Comparison of ENCODE assay signal across 8 cellular contexts in genomic region chr9:6413365-6414263, GRCh38. TPM values are rescaled to one million over a fixed set of nuclear protein-coding genes. Genes with fewer than 3 reads are reported as not detected.
DNase-seq lines count a peak whose midpoint lies in the region; ATAC-seq, FAIRE-seq and TF ChIP-seq lines count a peak whose summit lies in the region.

No MANE protein-coding gene starts in this region.

- H3K27ac Mint-ChIP-seq in effector memory CD8-positive, alpha-beta T cell: peak overlapping the region; percentile 90 to 93
- H3K27ac Mint-ChIP-seq in mesothelial cell of epicardium: peak overlapping the region; percentile 90
- peak overlapping the region; percentile 79 for H3K27ac Mint-ChIP-seq in stimulated activated naive CD8-positive, alpha-beta T cell treated with anti-CD3 and anti-CD28 coated beads, Interleukin-15, Interleukin-2, amounts not matched to agents 100 ng/mL and 50 ng/mL, for 24 hours

- no peaks in the 10 kb centered on the region for H3K9me3 Mint-ChIP-seq in effector memory CD8-positive, alpha-beta T cell
- no peaks in the 10 kb centered on the region for H3K9me3 Mint-ChIP-seq in mesothelial cell of epicardium
- no peaks in the 10 kb centered on the region for H3K9me3 Mint-ChIP-seq in stimulated activated naive CD8-positive, alpha-beta T cell treated with anti-CD3 and anti-CD28 coated beads, Interleukin-15, Interleukin-2, amounts not matched to agents 100 ng/mL and 50 ng/mL, for 24 hours

- H3K36me3 Mint-ChIP-seq in effector memory CD8-positive, alpha-beta T cell (ENCODE audit: insufficient read depth): peaks cover 34% of the 10 kb centered on the region
- H3K36me3 Mint-ChIP-seq in mesothelial cell of epicardium: peaks cover 3% of the 10 kb centered on the region
- H3K36me3 Mint-ChIP-seq in stimulated activated naive CD8-positive, alpha-beta T cell treated with anti-CD3 and anti-CD28 coated beads, Interleukin-15, Interleukin-2, amounts not matched to agents 100 ng/mL and 50 ng/mL, for 24 hours (ENCODE audit: low read depth): peaks cover 26% of the 10 kb centered on the region

- peaks cover 27 to 44% of the 10 kb centered on the region in 2 donors for H3K4me1 Mint-ChIP-seq in effector memory CD8-positive, alpha-beta T cell (ENCODE audit: low read depth in 2 of 2)
- peaks cover 30% of the 10 kb centered on the region for H3K4me1 Mint-ChIP-seq in mesothelial cell of epicardium
- peaks cover 48% of the 10 kb centered on the region for H3K4me1 Mint-ChIP-seq in stimulated activated naive CD8-positive, alpha-beta T cell treated with anti-CD3 and anti-CD28 coated beads, Interleukin-15, Interleukin-2, amounts not matched to agents 100 ng/mL and 50 ng/mL, for 24 hours (ENCODE audit: low read depth)

- DNase-seq in GDM1 (lab: John Stamatoyannopoulos, UW) (peak; percentile 4), mesothelial cell of epicardium (ENCODE audit: low spot score in 2 of 2, unreplicated experiment in 2 of 2) (peak in 1 of 2 experiments; percentile 59), RCC 7860 (ENCODE audit: low spot score) (no peak)
- DNase-seq in activated CD4-positive, alpha-beta T cell treated with anti-CD3 and anti-CD28 coated beads, Interleukin-2, amount 50 U/mL, for 1 hour: peak; percentile 45
- DNase-seq in effector memory CD8-positive, alpha-beta T cell: peak; percentile 10 to 31 (median 21)

- H3K27me3 Mint-ChIP-seq in effector memory CD8-positive, alpha-beta T cell: no peaks in the 10 kb centered on the region
- peaks cover 11% of the 10 kb centered on the region for H3K27me3 Mint-ChIP-seq in mesothelial cell of epicardium (ENCODE audit: low read depth)
- no peaks in the 10 kb centered on the region for H3K27me3 Mint-ChIP-seq in stimulated activated naive CD8-positive, alpha-beta T cell treated with anti-CD3 and anti-CD28 coated beads, Interleukin-15, Interleukin-2, amounts not matched to agents 100 ng/mL and 50 ng/mL, for 24 hours

- no peak for FAIRE-seq in RCC 7860 (lab: Jason Lieb, UNC)

- H3K4me3 Mint-ChIP-seq in effector memory CD8-positive, alpha-beta T cell: peak overlapping the region; percentile 83 to 86
- H3K4me3 Mint-ChIP-seq in mesothelial cell of epicardium: peak overlapping the region; percentile 84
- H3K4me3 Mint-ChIP-seq in stimulated activated naive CD8-positive, alpha-beta T cell treated with anti-CD3 and anti-CD28 coated beads, Interleukin-15, Interleukin-2, amounts not matched to agents 100 ng/mL and 50 ng/mL, for 24 hours: peak overlapping the region; percentile 88

- peak; percentile 16 for TF ChIP-seq CTCF in LNCAP (IDR thresholded peaks at IDR 0.05)
- no peak for TF ChIP-seq CTCF in mesothelial cell of epicardium (IDR thresholded peaks at IDR 0.05; ENCODE audit: unreplicated experiment)

- ATAC-seq in GM21825 (IDR thresholded peaks at IDR 0.05; ENCODE audit: unreplicated experiment): peak; percentile 8
- peak; percentile 28 for ATAC-seq in effector memory CD8-positive, alpha-beta T cell (replicated peaks)

RNA-seq across cellular contexts. Expression of gene UHRF2, which starts 0.6 kb away (rescaled TPM):
- total RNA-seq in mesothelial cell of epicardium: 55.2 to 62.0 TPM (median 61.2 TPM) in 3 replicates
